In genomic region chr3:127736801-127737539, GRCh38 we compare ENCODE assay signal across 14 cellular contexts.
DNase-seq lines count a peak whose midpoint lies in the region; ATAC-seq, FAIRE-seq and TF ChIP-seq lines count a peak whose summit lies in the region.
"Had no signal": no experiment of that assay in that cellular context is flagged by ENCODE, and none has a peak within 500 bp of the region (broad histone marks: within the 10 kb centered on the region; RNA-seq: fewer than 3 reads in every experiment).

No MANE protein-coding gene starts in this region.

- TF ChIP-seq POLR2A in K562 (conservative IDR thresholded peaks at IDR 0.05) (no peak), gastrocnemius medialis (IDR thresholded peaks at IDR 0.05) (no peak)

- CTCF ChIA-PET in K562 (lab: Yijun Ruan, JAX; ENCODE audit: low intra/inter-chr PET ratio) = no interaction called here

- H3K79me2 ChIP-seq in DOHH2 (ENCODE audit: control insufficient read depth, low read length) = no peaks in the 10 kb centered on the region
- no peaks in the 10 kb centered on the region for H3K79me2 ChIP-seq in K562 (ENCODE audit: control insufficient read depth, insufficient read depth, low read length)

- H3F3A ChIP-seq in DOHH2 (ENCODE audit: control insufficient read depth, insufficient read depth) = peaks cover 11% of the 10 kb centered on the region

- H3K27ac ChIP-seq in DOHH2 (ENCODE audit: low read depth, low read length) (peak overlapping the region; percentile 86), K562 (ENCODE audit: extremely low read depth, low read depth, low read length) (no peak overlapping the region), gastrocnemius medialis (peak overlapping the region; percentile 66 to 86 (median 74))
- H3K27ac ChIP-seq: SK-N-MC had no signal

- no peaks in the 10 kb centered on the region for H3K9me2 ChIP-seq in DOHH2 (replicated peaks; ENCODE audit: control insufficient read depth, low read length)

- POLR2A ChIA-PET in K562 (lab: Yijun Ruan, JAX) = no interaction called here

- BruUV-seq in K562 (replicated peaks; lab: Mats Ljungman, UMichigan) = no TSS peak

- 67% methylated on average over 6 of the region's 10 CpGs for WGBS in K562 (ENCODE audit: insufficient coverage, low coverage, missing lambda C conversion rate)

- DNase-seq in HK-2 (ENCODE audit: unreplicated experiment) = peak; percentile 45
- no peak for DNase-seq in K562 (ENCODE audit: extremely low read depth in 1 of 4, low spot score in 3 of 4)
- DNase-seq in gastrocnemius medialis = no peak
- DNase-seq in ACHN = no peak
- DNase-seq in mesenteric fat pad (ENCODE audit: low spot score) = no peak
- no peak for DNase-seq in NCI-H2171 treated with DMSO at 0.1 percent for 48 hours (lab: John Stamatoyannopoulos, UW)
- DNase-seq: CD4-positive, alpha-beta T cell; NCI-H1092 treated with DMSO at 0.1 percent for 48 hours; pancreas had no signal

- no peaks in the 10 kb centered on the region for H4K20me1 ChIP-seq in DOHH2 (ENCODE audit: control insufficient read depth, insufficient read depth, low read depth, low read length)
- H4K20me1 ChIP-seq in K562 (replicated peaks; ENCODE audit: control insufficient read depth, insufficient read depth, low read length) = no peaks in the 10 kb centered on the region

- H3K36me3 ChIP-seq in DOHH2 (ENCODE audit: control insufficient read depth, low read length) (no peaks in the 10 kb centered on the region), K562 (ENCODE audit: control insufficient read depth, insufficient read depth, low read length) (no peaks in the 10 kb centered on the region), gastrocnemius medialis (no peaks in the 10 kb centered on the region)
- H3K36me3 ChIP-seq: pancreas had no signal

- H3K4me2 ChIP-seq in DOHH2 (ENCODE audit: low read length) (peak overlapping the region; percentile 92), K562 (ENCODE audit: insufficient read depth, low read length) (no peak overlapping the region)

- H3K4me3 ChIP-seq in DOHH2 (ENCODE audit: low read length) (peak overlapping the region; percentile 71), K562 (no peak overlapping the region), gastrocnemius medialis (no peak overlapping the region)
- H3K4me3 ChIP-seq: pancreas, SK-N-MC had no signal

- H3K9ac ChIP-seq in K562 (ENCODE audit: insufficient read depth in 1 of 2, low read depth in 2 of 2, low read length in 2 of 2) = no peak overlapping the region

- H3K4me1 ChIP-seq in DOHH2 (ENCODE audit: control insufficient read depth, low read length) = peaks cover 60% of the 10 kb centered on the region
- H3K4me1 ChIP-seq in K562 (replicated peaks in 1 of 2; ENCODE audit: control insufficient read depth in 2 of 2, insufficient read depth in 2 of 2, low read length in 2 of 2) = peaks cover 20 to 21% of the 10 kb centered on the region in 2 experiments
- H3K4me1 ChIP-seq in gastrocnemius medialis = peaks cover 45 to 52% of the 10 kb centered on the region in 2 donors

- ATAC-seq in K562 (no peak), gastrocnemius medialis (no peak), GM21526 (IDR thresholded peaks at IDR 0.05; ENCODE audit: low FRiP score, unreplicated experiment) (no peak)

- H3K27me3 ChIP-seq in DOHH2 (ENCODE audit: control insufficient read depth, low read length) (no peaks in the 10 kb centered on the region), K562 (ENCODE audit: control insufficient read depth in 2 of 2, insufficient read depth in 2 of 2, low read length in 2 of 2) (peaks cover 0 to 10% of the 10 kb centered on the region in 2 experiments; a peak in 2 of 5 replicates), gastrocnemius medialis (no peaks in the 10 kb centered on the region)
- H3K27me3 ChIP-seq: foreskin keratinocyte, pancreas had no signal

- intact Hi-C loops in K562 (cut with micrococcal nuclease) (no loop called here), gastrocnemius medialis (cut with DNase I; ENCODE audit: low total_unique reads) (no loop called here)

- in situ Hi-C loops in K562 (cut with MboI) (no loop called here), gastrocnemius medialis (cut with MboI; ENCODE audit: low sequenced_read_pairs in 4 of 4) (no loop called here), ACHN (cut with HindIII; ENCODE audit: low pct_ligation_motif_present, low pct_unique_long_range_greater_than_20kb, low sequenced_read_pairs) (no loop called here)

- TF ChIP-seq EP300 in K562 (IDR thresholded peaks at IDR 0.05; ENCODE audit: low read length) = no peak

- H3K9me1 ChIP-seq in K562 (ENCODE audit: control insufficient read depth, insufficient read depth, low read length) = no peaks in the 10 kb centered on the region

- FAIRE-seq in K562 (lab: Jason Lieb, UNC) = no peak
- FAIRE-seq: H1, pancreas had no signal

- H2AFZ ChIP-seq in K562 (ENCODE audit: low read depth, low read length) = no peak overlapping the region

- no peak for TF ChIP-seq CTCF in DOHH2 (IDR thresholded peaks at IDR 0.05; ENCODE audit: low read depth, low read length, poor library complexity, severe bottlenecking)
- TF ChIP-seq CTCF in K562 (IDR thresholded peaks at IDR 0.05 in 2 of 3, conservative IDR thresholded peaks at IDR 0.05 in 1 of 3; ENCODE audit: insufficient read depth in 2 of 3, low read depth in 1 of 3, low read length in 3 of 3) = no peak
- TF ChIP-seq CTCF in gastrocnemius medialis (IDR thresholded peaks at IDR 0.05 in 4 of 5, conservative IDR thresholded peaks at IDR 0.05 in 1 of 5) = no peak

- no peak for TF ChIP-seq RAD21 in K562 (CRISPR knock-in tag; conservative IDR thresholded peaks at IDR 0.05 in 1 of 2, IDR thresholded peaks at IDR 0.05 in 1 of 2)

- H3K9me3 ChIP-seq in DOHH2 (ENCODE audit: control insufficient read depth, insufficient read depth, low read length) (no peaks in the 10 kb centered on the region), K562 (replicated peaks; ENCODE audit: control insufficient read depth, insufficient read depth, low read depth, low read length) (no peaks in the 10 kb centered on the region), gastrocnemius medialis (no peaks in the 10 kb centered on the region)
- H3K9me3 ChIP-seq: pancreas had no signal

TF ChIP-seq in K562, 482 proteins besides CTCF, POLR2A, EP300 and RAD21:
- TF ChIP-seq ZNF280B (CRISPR knock-in tag; IDR thresholded peaks at IDR 0.05) (no peak), RBM34 (IDR thresholded peaks at IDR 0.05; ENCODE audit: borderline replicate concordance, insufficient read depth, low read length) (no peak), ESRRA (IDR thresholded peaks at IDR 0.05; ENCODE audit: borderline replicate concordance, low read depth) (peak; percentile 71), TAF15 (IDR thresholded peaks at IDR 0.05; ENCODE audit: low read depth, low read length) (no peak), ZNF316 (IDR thresholded peaks at IDR 0.05) (no peak), SMARCE1 (IDR thresholded peaks at IDR 0.05) (no peak), ZNF12 (CRISPR knock-in tag; IDR thresholded peaks at IDR 0.05) (no peak), GTF2E2 (tag; IDR thresholded peaks at IDR 0.05) (no peak)
